In the genomic region with DNA sequence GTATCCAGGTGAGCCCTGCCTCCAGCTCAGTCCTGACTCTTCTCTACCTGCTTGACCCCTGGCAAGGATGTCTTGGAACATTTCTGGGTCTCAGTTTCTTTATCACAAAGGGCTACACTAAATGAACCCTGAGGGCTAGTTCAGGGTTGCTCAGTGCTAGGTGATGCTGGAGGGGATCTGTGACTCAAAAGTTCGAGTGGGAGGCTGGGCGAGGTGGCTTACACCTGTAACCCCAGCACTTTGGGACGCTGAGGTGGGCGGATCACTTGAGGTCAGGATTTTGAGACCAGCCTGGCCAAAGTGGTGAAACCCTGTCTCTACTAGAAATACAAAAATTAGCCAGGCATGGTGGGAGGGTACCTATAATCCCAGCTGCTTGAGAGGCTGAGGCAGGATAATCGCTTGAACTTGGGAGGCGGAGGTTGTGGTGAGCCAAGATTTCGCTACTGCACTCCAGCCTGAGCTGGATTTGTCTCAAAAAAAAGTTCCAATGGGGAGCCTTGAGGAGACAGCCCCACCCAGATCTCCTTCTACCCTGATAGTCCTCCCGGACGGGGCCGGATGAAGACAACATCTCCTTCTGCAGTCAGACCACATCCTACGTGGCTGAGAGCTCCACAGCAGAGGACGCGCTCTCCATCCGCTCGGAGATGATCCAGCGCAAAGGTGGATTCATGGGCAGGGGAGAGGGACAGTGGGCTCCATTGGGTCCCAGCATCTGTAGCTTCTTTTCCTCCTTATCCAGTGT, we compare ENCODE assay signal across 1 cellular context.
TF ChIP-seq lines count a peak whose summit lies in the region.

No MANE protein-coding gene starts in this region.

TF ChIP-seq in neural cell, 6 proteins besides CTCF, POLR2A, EP300 and RAD21:
- TF ChIP-seq SMC3 (conservative IDR thresholded peaks at IDR 0.05; ENCODE audit: poor library complexity) = no peak
- TF ChIP-seq EZH2 (IDR thresholded peaks at IDR 0.05; ENCODE audit: borderline replicate concordance, insufficient read depth, low read length, poor library complexity, severe bottlenecking) = no peak
- no peak for TF ChIP-seq MXI1 (conservative IDR thresholded peaks at IDR 0.05; ENCODE audit: poor library complexity, severe bottlenecking)
- TF ChIP-seq, protein P1, sequence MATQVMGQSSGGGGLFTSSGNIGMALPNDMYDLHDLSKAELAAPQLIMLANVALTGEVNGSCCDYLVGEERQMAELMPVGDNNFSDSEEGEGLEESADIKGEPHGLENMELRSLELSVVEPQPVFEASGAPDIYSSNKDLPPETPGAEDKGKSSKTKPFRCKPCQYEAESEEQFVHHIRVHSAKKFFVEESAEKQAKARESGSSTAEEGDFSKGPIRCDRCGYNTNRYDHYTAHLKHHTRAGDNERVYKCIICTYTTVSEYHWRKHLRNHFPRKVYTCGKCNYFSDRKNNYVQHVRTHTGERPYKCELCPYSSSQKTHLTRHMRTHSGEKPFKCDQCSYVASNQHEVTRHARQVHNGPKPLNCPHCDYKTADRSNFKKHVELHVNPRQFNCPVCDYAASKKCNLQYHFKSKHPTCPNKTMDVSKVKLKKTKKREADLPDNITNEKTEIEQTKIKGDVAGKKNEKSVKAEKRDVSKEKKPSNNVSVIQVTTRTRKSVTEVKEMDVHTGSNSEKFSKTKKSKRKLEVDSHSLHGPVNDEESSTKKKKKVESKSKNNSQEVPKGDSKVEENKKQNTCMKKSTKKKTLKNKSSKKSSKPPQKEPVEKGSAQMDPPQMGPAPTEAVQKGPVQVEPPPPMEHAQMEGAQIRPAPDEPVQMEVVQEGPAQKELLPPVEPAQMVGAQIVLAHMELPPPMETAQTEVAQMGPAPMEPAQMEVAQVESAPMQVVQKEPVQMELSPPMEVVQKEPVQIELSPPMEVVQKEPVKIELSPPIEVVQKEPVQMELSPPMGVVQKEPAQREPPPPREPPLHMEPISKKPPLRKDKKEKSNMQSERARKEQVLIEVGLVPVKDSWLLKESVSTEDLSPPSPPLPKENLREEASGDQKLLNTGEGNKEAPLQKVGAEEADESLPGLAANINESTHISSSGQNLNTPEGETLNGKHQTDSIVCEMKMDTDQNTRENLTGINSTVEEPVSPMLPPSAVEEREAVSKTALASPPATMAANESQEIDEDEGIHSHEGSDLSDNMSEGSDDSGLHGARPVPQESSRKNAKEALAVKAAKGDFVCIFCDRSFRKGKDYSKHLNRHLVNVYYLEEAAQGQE (IDR thresholded peaks at IDR 0.05; ENCODE audit: borderline replicate concordance) = no peak
- no peak for TF ChIP-seq POLR2AphosphoS5 (IDR thresholded peaks at IDR 0.05)
- no peak for TF ChIP-seq TAF1 (IDR thresholded peaks at IDR 0.05; ENCODE audit: low read depth)
